ENCODE assay signal across 22 cellular contexts in the genomic region with DNA sequence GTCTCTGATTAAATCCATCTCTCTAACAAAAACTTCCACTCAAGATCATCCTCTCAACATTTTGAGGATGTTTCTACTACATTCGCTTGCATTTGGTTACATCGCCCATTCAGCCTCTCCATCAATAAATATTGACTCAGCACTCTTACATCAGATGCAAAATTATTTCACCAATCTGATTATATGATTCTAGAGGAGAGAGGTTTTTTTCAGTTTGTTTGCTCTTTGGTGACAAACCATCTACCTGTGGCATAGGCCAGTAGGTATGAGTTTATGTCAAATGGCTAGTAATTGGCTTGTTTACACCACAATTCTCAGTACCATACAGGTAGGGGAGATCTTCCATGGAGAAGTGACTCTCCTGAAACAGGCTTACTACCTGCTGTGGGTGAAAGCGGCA. TPM values are rescaled to one million over a fixed set of nuclear protein-coding genes. Genes with fewer than 3 reads are reported as not detected.
"Had no signal": no experiment of that assay in that cellular context is flagged by ENCODE, and none has a peak within 500 bp of the region (broad histone marks: within the 10 kb centered on the region; RNA-seq: fewer than 3 reads in every experiment).

No MANE protein-coding gene starts in this region.

- FAIRE-seq: keratinocyte had no signal

- H3K4me3 ChIP-seq: body of pancreas, gastrocnemius medialis, left ventricle myocardium inferior, psoas muscle, spleen had no signal

- H3K36me3 Mint-ChIP-seq: activated naive CD4-positive, alpha-beta T cell treated with anti-CD3 and anti-CD28 coated beads, Interleukin-2, amount 50 U/mL, for 72 hours; stimulated activated naive B cell treated with anti-CD40 and anti-IgM and Interleukin-4, amounts not matched to agents 10 μg/mL and 1 μg/mL and 100 μg/mL, for 72 hours had no signal

- DNase-seq: activated CD4-positive, alpha-beta T cell treated with anti-CD3 and anti-CD28 coated beads, Interleukin-2, amount 50 U/mL, for 4 hours; activated CD4-positive, CD25-positive, alpha-beta regulatory T cell treated with anti-CD3 and anti-CD28 coated beads, Interleukin-2, amount 50 U/mL, for 72 hours; activated effector memory CD4-positive, alpha-beta T cell treated with anti-CD3 and anti-CD28 coated beads, Interleukin-2, amount 50 U/mL, for 16 hours; activated T-cell treated with anti-CD3 and anti-CD28 coated beads, Interleukin-2, amount 50 U/mL, for 4 hours; amniotic stem cell; body of pancreas; effector memory CD4-positive, alpha-beta T cell; gastrocnemius medialis; left ventricle myocardium inferior; mesendoderm; occipital lobe; psoas muscle; spleen; stimulated activated CD4-positive, alpha-beta T cell treated with anti-CD3 and anti-CD28 coated beads, Interleukin-1b, Interleukin-23, amount 100 ng/mL, for 48 hours; stimulated activated naive B cell treated with anti-CD40 and anti-IgM and Interleukin-4, amounts not matched to agents 10 μg/mL and 1 μg/mL and 100 μg/mL, for 72 hours; trophoblast cell had no signal

- H3K4me1 Mint-ChIP-seq: central memory CD8-positive, alpha-beta T cell; stimulated activated naive B cell treated with anti-CD40 and anti-IgM and Interleukin-4, amounts not matched to agents 10 μg/mL and 1 μg/mL and 100 μg/mL, for 72 hours had no signal

- H3K4me1 ChIP-seq: gastrocnemius medialis, left ventricle myocardium inferior, psoas muscle, spleen had no signal

- H3K27me3 Mint-ChIP-seq: central memory CD8-positive, alpha-beta T cell; stimulated activated naive B cell treated with anti-CD40 and anti-IgM and Interleukin-4, amounts not matched to agents 10 μg/mL and 1 μg/mL and 100 μg/mL, for 72 hours had no signal

- H3K9me3 Mint-ChIP-seq: activated T-cell treated with anti-CD3 and anti-CD28 coated beads, Interleukin-2, amount 50 U/mL, for 4 hours; nephron had no signal

- H3K27ac Mint-ChIP-seq: activated naive CD4-positive, alpha-beta T cell treated with anti-CD3 and anti-CD28 coated beads, Interleukin-2, amount 50 U/mL, for 72 hours; stimulated activated naive B cell treated with anti-CD40 and anti-IgM and Interleukin-4, amounts not matched to agents 10 μg/mL and 1 μg/mL and 100 μg/mL, for 72 hours had no signal

- H3K9me3 ChIP-seq: body of pancreas, gastrocnemius medialis, left ventricle myocardium inferior, psoas muscle, spleen had no signal

- H3K4me3 Mint-ChIP-seq: activated T-cell treated with anti-CD3 and anti-CD28 coated beads, Interleukin-2, amount 50 U/mL, for 4 hours; central memory CD8-positive, alpha-beta T cell; nephron; stimulated activated naive B cell treated with anti-CD40 and anti-IgM and Interleukin-4, amounts not matched to agents 10 μg/mL and 1 μg/mL and 100 μg/mL, for 72 hours had no signal

- H3K36me3 ChIP-seq: gastrocnemius medialis, left ventricle myocardium inferior, spleen had no signal

- H3K27ac ChIP-seq: epithelial cell of prostate, gastrocnemius medialis, left ventricle myocardium inferior, psoas muscle, spleen had no signal

- ATAC-seq: activated naive CD4-positive, alpha-beta T cell treated with anti-CD3 and anti-CD28 coated beads, Interleukin-2, amount 50 U/mL, for 72 hours; activated T-cell treated with anti-CD3 and anti-CD28 coated beads, Interleukin-2, amount 50 U/mL, for 4 hours; body of pancreas; gastrocnemius medialis; psoas muscle; sciatic nerve; stimulated activated naive B cell treated with anti-CD40 and anti-IgM and Interleukin-4, amounts not matched to agents 10 μg/mL and 1 μg/mL and 100 μg/mL, for 72 hours had no signal

RNA-seq across cellular contexts. Expression of a gene that starts 52.3 kb away (rescaled TPM):
- total RNA-seq: activated naive CD4-positive, alpha-beta T cell treated with anti-CD3 and anti-CD28 coated beads, Interleukin-2, amount 50 U/mL, for 72 hours; left ventricle myocardium inferior; psoas muscle; spleen had no signal
- polyA plus RNA-seq: keratinocyte had no signal
